8 cellular contexts compared by ENCODE assay signal in genomic region chr1:199113265-199113869, GRCh38.
DNase-seq lines count a peak whose midpoint lies in the region; ATAC-seq and TF ChIP-seq lines count a peak whose summit lies in the region.

No MANE protein-coding gene starts in this region.

- H3K9me3 ChIP-seq in DOHH2 (ENCODE audit: control insufficient read depth, insufficient read depth, low read length), result peaks cover 9% of the 10 kb centered on the region; the same call in 1 of the 2 replicates
- no peaks in the 10 kb centered on the region for H3K9me3 ChIP-seq in Peyer's patch
- no peaks in the 10 kb centered on the region for H3K9me3 ChIP-seq in gastrocnemius medialis
- H3K9me3 ChIP-seq in uterus, result no peaks in the 10 kb centered on the region

- peak; percentile 95 for TF ChIP-seq CTCF in DOHH2 (IDR thresholded peaks at IDR 0.05; ENCODE audit: low read depth, low read length, poor library complexity, severe bottlenecking)
- peak in 4 of 6 experiments; percentile 36 to 52 (median 44) for TF ChIP-seq CTCF in Peyer's patch (IDR thresholded peaks at IDR 0.05)
- TF ChIP-seq CTCF in gastrocnemius medialis (IDR thresholded peaks at IDR 0.05 in 4 of 5, conservative IDR thresholded peaks at IDR 0.05 in 1 of 5), result peak in 3 of 5 experiments; percentile 15 to 42 (median 35)
- TF ChIP-seq CTCF in uterus (IDR thresholded peaks at IDR 0.05), result no peak

- no peak overlapping the region for H3K4me3 Mint-ChIP-seq in activated T-helper 2 cell treated with anti-CD3 and anti-CD28 coated beads, Interferon-gamma antibody, Interleukin-2, Interleukin-4, amounts not matched to agents 10 μg/mL and 5 μg/mL and 100 μg/mL, durations not matched to agents 14 hours and 24 hours and 36 hours (ENCODE audit: low read depth)

- no peak overlapping the region for H3K27ac Mint-ChIP-seq in activated T-helper 2 cell treated with anti-CD3 and anti-CD28 coated beads, Interferon-gamma antibody, Interleukin-2, Interleukin-4, amounts not matched to agents 10 μg/mL and 5 μg/mL and 100 μg/mL, durations not matched to agents 14 hours and 24 hours and 36 hours

- in situ Hi-C loops in gastrocnemius medialis (cut with MboI; ENCODE audit: low sequenced_read_pairs in 4 of 4), result no loop called here

- no peaks in the 10 kb centered on the region for H3K27me3 Mint-ChIP-seq in activated T-helper 2 cell treated with anti-CD3 and anti-CD28 coated beads, Interferon-gamma antibody, Interleukin-2, Interleukin-4, amounts not matched to agents 10 μg/mL and 5 μg/mL and 100 μg/mL, durations not matched to agents 14 hours and 24 hours and 36 hours (ENCODE audit: low read depth)

- no peak overlapping the region for H3K4me3 ChIP-seq in DOHH2 (ENCODE audit: low read length)
- H3K4me3 ChIP-seq in Peyer's patch, result no peak overlapping the region
- no peak overlapping the region for H3K4me3 ChIP-seq in gastrocnemius medialis
- no peak overlapping the region for H3K4me3 ChIP-seq in uterus

- H3K9me3 Mint-ChIP-seq in activated T-helper 2 cell treated with anti-CD3 and anti-CD28 coated beads, Interferon-gamma antibody, Interleukin-2, Interleukin-4, amounts not matched to agents 10 μg/mL and 5 μg/mL and 100 μg/mL, durations not matched to agents 14 hours and 24 hours and 36 hours, result peaks cover 24% of the 10 kb centered on the region

- H3F3A ChIP-seq in DOHH2 (ENCODE audit: control insufficient read depth, insufficient read depth), result no peaks in the 10 kb centered on the region

- peaks cover 23% of the 10 kb centered on the region for H3K36me3 Mint-ChIP-seq in activated T-helper 2 cell treated with anti-CD3 and anti-CD28 coated beads, Interferon-gamma antibody, Interleukin-2, Interleukin-4, amounts not matched to agents 10 μg/mL and 5 μg/mL and 100 μg/mL, durations not matched to agents 14 hours and 24 hours and 36 hours (ENCODE audit: low read depth)

- peaks cover 24% of the 10 kb centered on the region for H3K4me1 ChIP-seq in DOHH2 (ENCODE audit: control insufficient read depth, low read length)
- no peaks in the 10 kb centered on the region for H3K4me1 ChIP-seq in Peyer's patch
- no peaks in the 10 kb centered on the region for H3K4me1 ChIP-seq in gastrocnemius medialis
- no peaks in the 10 kb centered on the region for H3K4me1 ChIP-seq in uterus

- ATAC-seq in HG02798 (IDR thresholded peaks at IDR 0.05; ENCODE audit: poor library complexity, unreplicated experiment) (peak; percentile 76), gastrocnemius medialis (no peak), HG02938 (IDR thresholded peaks at IDR 0.05; ENCODE audit: unreplicated experiment) (no peak)

- H4K20me1 ChIP-seq in DOHH2 (ENCODE audit: control insufficient read depth, insufficient read depth, low read depth, low read length), result no peaks in the 10 kb centered on the region

- no peak overlapping the region for H3K27ac ChIP-seq in DOHH2 (ENCODE audit: low read depth, low read length)
- no peak overlapping the region for H3K27ac ChIP-seq in Peyer's patch
- H3K27ac ChIP-seq in gastrocnemius medialis, result no peak overlapping the region
- H3K27ac ChIP-seq in uterus, result no peak overlapping the region

- H3K4me2 ChIP-seq in DOHH2 (ENCODE audit: low read length), result peak overlapping the region; percentile 7; the same call in 1 of the 2 replicates

- TF ChIP-seq POLR2A in Peyer's patch (IDR thresholded peaks at IDR 0.05), result no peak
- no peak for TF ChIP-seq POLR2A in gastrocnemius medialis (IDR thresholded peaks at IDR 0.05)
- TF ChIP-seq POLR2A in uterus (IDR thresholded peaks at IDR 0.05), result no peak

- peaks cover 11% of the 10 kb centered on the region for H3K4me1 Mint-ChIP-seq in activated T-helper 2 cell treated with anti-CD3 and anti-CD28 coated beads, Interferon-gamma antibody, Interleukin-2, Interleukin-4, amounts not matched to agents 10 μg/mL and 5 μg/mL and 100 μg/mL, durations not matched to agents 14 hours and 24 hours and 36 hours (ENCODE audit: low read depth)

- no peaks in the 10 kb centered on the region for H3K79me2 ChIP-seq in DOHH2 (ENCODE audit: control insufficient read depth, low read length)

- H3K36me3 ChIP-seq in DOHH2 (ENCODE audit: control insufficient read depth, low read length), result peaks cover 14% of the 10 kb centered on the region
- H3K36me3 ChIP-seq in Peyer's patch, result no peaks in the 10 kb centered on the region
- no peaks in the 10 kb centered on the region for H3K36me3 ChIP-seq in gastrocnemius medialis
- no peaks in the 10 kb centered on the region for H3K36me3 ChIP-seq in uterus

- intact Hi-C loops in activated T-helper 2 cell treated with anti-CD3 and anti-CD28 coated beads, Interferon-gamma antibody, Interleukin-2, Interleukin-4, amounts not matched to agents 10 μg/mL and 5 μg/mL and 100 μg/mL, durations not matched to agents 14 hours and 24 hours and 36 hours (cut with micrococcal nuclease), result loop anchor here (1.0 to 5.0 kb wide), 5 partner anchors 129 to 342 kb away; no protein-coding TSS in a partner anchor
- intact Hi-C loops in gastrocnemius medialis (cut with DNase I; ENCODE audit: low total_unique reads) (no loop called here), uterus (cut with DNase I; ENCODE audit: low total_unique reads) (no loop called here)

- H3K27me3 ChIP-seq in DOHH2 (ENCODE audit: control insufficient read depth, low read length) (no peaks in the 10 kb centered on the region), Peyer's patch (no peaks in the 10 kb centered on the region), gastrocnemius medialis (no peaks in the 10 kb centered on the region), uterus (no peaks in the 10 kb centered on the region)

- no peaks in the 10 kb centered on the region for H3K9me2 ChIP-seq in DOHH2 (replicated peaks; ENCODE audit: control insufficient read depth, low read length)

- DNase-seq in Peyer's patch, result peak in 2 of 3 donors; percentile 26 to 58
- DNase-seq in activated T-helper 2 cell treated with anti-CD3 and anti-CD28 coated beads, Interferon-gamma antibody, Interleukin-2, Interleukin-4, amounts not matched to agents 10 μg/mL and 5 μg/mL and 100 μg/mL, durations not matched to agents 14 hours and 24 hours and 36 hours (ENCODE audit: low spot score), result peak; percentile 49
- peak; percentile 41 for DNase-seq in glomerular visceral epithelial cell (ENCODE audit: extremely low spot score)
- DNase-seq in gastrocnemius medialis, result no peak
- no peak for DNase-seq in uterus

Comparison
In these comparisons a context has a peak if more than half of its experiments do, and no peak if none do; other contexts are left out.
1. CTCF ChIP-seq: peak in DOHH2 (single experiment), Peyer's patch (4 of 6) and gastrocnemius medialis (3 of 5); none in uterus (0 of 4).
2. DNase-seq: peak in Peyer's patch (2 of 3), activated T-helper 2 cell treated with anti-CD3 and anti-CD28 coated beads, Interferon-gamma antibody, Interleukin-2, Interleukin-4, amounts not matched to agents 10 μg/mL and 5 μg/mL and 100 μg/mL, durations not matched to agents 14 hours and 24 hours and 36 hours (single experiment) and glomerular visceral epithelial cell (single experiment); none in gastrocnemius medialis (0 of 2) and uterus (0 of 2).